ENCODE assay signal across 1 cellular context in the genomic region with DNA sequence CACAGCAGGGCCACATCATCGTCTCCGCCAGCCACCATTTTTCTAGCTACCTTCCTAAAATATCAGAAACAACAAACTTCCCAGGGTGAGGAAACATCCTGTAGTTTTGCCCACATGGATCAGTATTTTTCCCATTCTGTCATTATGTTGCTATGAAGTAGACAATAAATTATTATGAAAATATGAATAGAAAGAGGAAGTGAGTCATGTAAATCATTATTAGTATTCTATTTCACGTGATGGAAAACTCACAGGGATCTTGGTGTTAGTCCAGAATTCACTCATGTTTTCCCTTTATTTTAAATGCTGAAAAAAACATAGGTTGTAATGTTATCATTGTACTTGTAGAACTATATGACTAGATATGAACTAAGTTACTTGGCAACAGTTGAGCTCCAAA.
TF ChIP-seq lines count a peak whose summit lies in the region.

No MANE protein-coding gene starts in this region.

TF ChIP-seq in GM23338, 12 proteins besides CTCF, POLR2A, EP300 and RAD21 (continued from another document):
- TF ChIP-seq, protein P1, sequence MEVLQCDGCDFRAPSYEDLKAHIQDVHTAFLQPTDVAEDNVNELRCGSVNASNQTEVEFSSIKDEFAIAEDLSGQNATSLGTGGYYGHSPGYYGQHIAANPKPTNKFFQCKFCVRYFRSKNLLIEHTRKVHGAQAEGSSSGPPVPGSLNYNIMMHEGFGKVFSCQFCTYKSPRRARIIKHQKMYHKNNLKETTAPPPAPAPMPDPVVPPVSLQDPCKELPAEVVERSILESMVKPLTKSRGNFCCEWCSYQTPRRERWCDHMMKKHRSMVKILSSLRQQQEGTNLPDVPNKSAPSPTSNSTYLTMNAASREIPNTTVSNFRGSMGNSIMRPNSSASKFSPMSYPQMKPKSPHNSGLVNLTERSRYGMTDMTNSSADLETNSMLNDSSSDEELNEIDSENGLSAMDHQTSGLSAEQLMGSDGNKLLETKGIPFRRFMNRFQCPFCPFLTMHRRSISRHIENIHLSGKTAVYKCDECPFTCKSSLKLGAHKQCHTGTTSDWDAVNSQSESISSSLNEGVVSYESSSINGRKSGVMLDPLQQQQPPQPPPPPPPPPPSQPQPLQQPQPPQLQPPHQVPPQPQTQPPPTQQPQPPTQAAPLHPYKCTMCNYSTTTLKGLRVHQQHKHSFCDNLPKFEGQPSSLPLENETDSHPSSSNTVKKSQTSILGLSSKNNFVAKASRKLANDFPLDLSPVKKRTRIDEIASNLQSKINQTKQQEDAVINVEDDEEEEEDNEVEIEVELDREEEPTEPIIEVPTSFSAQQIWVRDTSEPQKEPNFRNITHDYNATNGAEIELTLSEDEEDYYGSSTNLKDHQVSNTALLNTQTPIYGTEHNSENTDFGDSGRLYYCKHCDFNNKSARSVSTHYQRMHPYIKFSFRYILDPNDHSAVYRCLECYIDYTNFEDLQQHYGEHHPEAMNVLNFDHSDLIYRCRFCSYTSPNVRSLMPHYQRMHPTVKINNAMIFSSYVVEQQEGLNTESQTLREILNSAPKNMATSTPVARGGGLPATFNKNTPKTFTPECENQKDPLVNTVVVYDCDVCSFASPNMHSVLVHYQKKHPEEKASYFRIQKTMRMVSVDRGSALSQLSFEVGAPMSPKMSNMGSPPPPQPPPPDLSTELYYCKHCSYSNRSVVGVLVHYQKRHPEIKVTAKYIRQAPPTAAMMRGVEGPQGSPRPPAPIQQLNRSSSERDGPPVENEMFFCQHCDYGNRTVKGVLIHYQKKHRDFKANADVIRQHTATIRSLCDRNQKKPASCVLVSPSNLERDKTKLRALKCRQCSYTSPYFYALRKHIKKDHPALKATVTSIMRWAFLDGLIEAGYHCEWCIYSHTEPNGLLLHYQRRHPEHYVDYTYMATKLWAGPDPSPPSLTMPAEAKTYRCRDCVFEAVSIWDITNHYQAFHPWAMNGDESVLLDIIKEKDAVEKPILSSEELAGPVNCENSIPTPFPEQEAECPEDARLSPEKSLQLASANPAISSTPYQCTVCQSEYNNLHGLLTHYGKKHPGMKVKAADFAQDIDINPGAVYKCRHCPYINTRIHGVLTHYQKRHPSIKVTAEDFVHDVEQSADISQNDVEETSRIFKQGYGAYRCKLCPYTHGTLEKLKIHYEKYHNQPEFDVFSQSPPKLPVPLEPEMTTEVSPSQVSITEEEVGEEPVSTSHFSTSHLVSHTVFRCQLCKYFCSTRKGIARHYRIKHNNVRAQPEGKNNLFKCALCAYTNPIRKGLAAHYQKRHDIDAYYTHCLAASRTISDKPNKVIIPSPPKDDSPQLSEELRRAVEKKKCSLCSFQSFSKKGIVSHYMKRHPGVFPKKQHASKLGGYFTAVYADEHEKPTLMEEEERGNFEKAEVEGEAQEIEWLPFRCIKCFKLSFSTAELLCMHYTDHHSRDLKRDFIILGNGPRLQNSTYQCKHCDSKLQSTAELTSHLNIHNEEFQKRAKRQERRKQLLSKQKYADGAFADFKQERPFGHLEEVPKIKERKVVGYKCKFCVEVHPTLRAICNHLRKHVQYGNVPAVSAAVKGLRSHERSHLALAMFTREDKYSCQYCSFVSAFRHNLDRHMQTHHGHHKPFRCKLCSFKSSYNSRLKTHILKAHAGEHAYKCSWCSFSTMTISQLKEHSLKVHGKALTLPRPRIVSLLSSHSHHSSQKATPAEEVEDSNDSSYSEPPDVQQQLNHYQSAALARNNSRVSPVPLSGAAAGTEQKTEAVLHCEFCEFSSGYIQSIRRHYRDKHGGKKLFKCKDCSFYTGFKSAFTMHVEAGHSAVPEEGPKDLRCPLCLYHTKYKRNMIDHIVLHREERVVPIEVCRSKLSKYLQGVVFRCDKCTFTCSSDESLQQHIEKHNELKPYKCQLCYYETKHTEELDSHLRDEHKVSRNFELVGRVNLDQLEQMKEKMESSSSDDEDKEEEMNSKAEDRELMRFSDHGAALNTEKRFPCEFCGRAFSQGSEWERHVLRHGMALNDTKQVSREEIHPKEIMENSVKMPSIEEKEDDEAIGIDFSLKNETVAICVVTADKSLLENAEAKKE (CRISPR knock-in tag; IDR thresholded peaks at IDR 0.05), result no peak
